28 cellular contexts compared by ENCODE assay signal in genomic region chr5:111301264-111301663, GRCh38.
"Had no signal": no experiment of that assay in that cellular context is flagged by ENCODE, and none has a peak within 500 bp of the region (broad histone marks: within the 10 kb centered on the region; RNA-seq: fewer than 3 reads in every experiment).

No MANE protein-coding gene starts in this region.

- DNase-seq: activated CD4-positive, alpha-beta T cell treated with anti-CD3 and anti-CD28 coated beads, Interleukin-2, amount 10 ng/mL, durations not matched to agents 24 days and 14 days; activated CD4-positive, alpha-beta T cell treated with anti-CD3 and anti-CD28 coated beads, Interleukin-2, amount 50 U/mL, for 48 hours; activated gamma-delta T cell treated with Interleukin-2 at 50 U/mL for 16 hours; activated naive CD4-positive, alpha-beta T cell treated with anti-CD3 and anti-CD28 coated beads, Interleukin-2, amount 10 ng/mL, durations not matched to agents 7 days and 5 days; activated T-cell treated with anti-CD3 and anti-CD28 coated beads for 4 hours; activated T-cell treated with anti-CD3 and anti-CD28 coated beads, Interleukin-2, amount 50 U/mL, for 48 hours; amygdala; brain microvascular endothelial cell; IMR-90; KG1; NCI-H1048; NCI-H1417; NCI-H1930; NCI-H2107; NCI-H2171 treated with DMSO at 0.1 percent for 48 hours; NCI-H226; NCI-H524; NCI-H774; Right ventricle myocardium superior; SJCRH30; SK-N-SH; T-helper 1 cell; WERI-Rb-1 had no signal

- H3K36me3 ChIP-seq: brain microvascular endothelial cell, cardiac muscle cell, SJCRH30, WERI-Rb-1 had no signal

- H3K4me3 ChIP-seq: cardiac muscle cell, SJCRH30 had no signal

- H3K4me1 ChIP-seq: SJCRH30 had no signal

- H3K9me3 ChIP-seq: SK-N-SH had no signal

- H3K27me3 ChIP-seq: brain microvascular endothelial cell, cardiac muscle cell, SJCRH30 had no signal

- H3K27ac ChIP-seq: brain microvascular endothelial cell, cardiac muscle cell, RWPE1, SJCRH30, WERI-Rb-1 had no signal

- ATAC-seq: activated CD4-positive, CD25-positive, alpha-beta regulatory T cell treated with anti-CD3 and anti-CD28 coated beads, Interleukin-2, amount 50 U/mL, for 24 hours; activated T-helper 17 cell treated with anti-CD3 and anti-CD28 coated beads, Interleukin-2, amount 50 U/mL, for 72 hours; Panc1 had no signal
